Comparison of ENCODE assay signal across 17 cellular contexts in the genomic region with DNA sequence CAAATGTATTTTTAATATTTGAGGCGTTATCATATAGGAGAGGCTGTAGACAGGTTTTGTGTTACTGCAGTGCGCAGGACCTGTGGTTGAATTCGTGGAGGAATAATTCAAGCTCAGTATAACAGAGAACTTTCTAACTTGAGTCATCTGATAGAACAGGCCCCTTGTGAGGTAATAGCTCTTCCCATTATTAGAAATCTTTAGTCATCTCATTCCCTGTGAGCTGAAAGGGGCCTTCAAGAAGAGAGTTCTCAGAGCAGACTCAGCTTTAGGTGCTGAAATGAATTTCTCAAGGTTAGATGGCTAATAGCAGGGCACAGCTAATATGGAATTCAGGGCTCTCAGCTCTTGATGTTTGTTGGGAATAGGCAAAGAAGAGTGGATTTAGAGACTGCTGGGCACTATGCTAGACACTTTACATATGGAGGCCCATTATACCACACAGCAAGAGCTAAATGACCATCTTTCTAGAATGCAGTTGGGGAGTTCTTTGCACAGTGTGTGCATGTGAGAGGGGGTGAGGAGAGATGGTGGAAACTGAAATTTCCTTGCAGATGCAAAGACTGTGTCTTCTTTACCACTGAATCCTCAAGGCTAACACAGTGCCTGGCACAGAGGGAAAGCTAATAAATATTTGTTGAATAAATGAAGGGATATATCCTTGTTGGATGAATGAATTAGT.
A peak's percentile ranks its signal among the peaks of the same experiment; 100 is the strongest.
DNase-seq lines count a peak whose midpoint lies in the region; ATAC-seq and TF ChIP-seq lines count a peak whose summit lies in the region.
"Had no signal": no experiment of that assay in that cellular context is flagged by ENCODE, and none has a peak within 500 bp of the region (broad histone marks: within the 10 kb centered on the region; RNA-seq: fewer than 3 reads in every experiment).

No MANE protein-coding gene starts in this region.

- no peaks in the 10 kb centered on the region for H3K27me3 Mint-ChIP-seq in stimulated activated naive B cell treated with anti-CD40 and anti-IgM and Interleukin-4, amounts not matched to agents 10 μg/mL and 1 μg/mL and 100 μg/mL, for 72 hours
- H3K27me3 Mint-ChIP-seq in CD4-positive, alpha-beta memory T cell = no peaks in the 10 kb centered on the region

- H3K36me3 Mint-ChIP-seq in stimulated activated naive B cell treated with anti-CD40 and anti-IgM and Interleukin-4, amounts not matched to agents 10 μg/mL and 1 μg/mL and 100 μg/mL, for 72 hours = peaks cover 4 to 8% of the 10 kb centered on the region in 2 donors
- H3K36me3 Mint-ChIP-seq in CD4-positive, alpha-beta memory T cell = peaks cover 29 to 30% of the 10 kb centered on the region in 2 donors

- H3K9me3 ChIP-seq in CD4-positive, alpha-beta memory T cell (ENCODE audit: control insufficient read depth in 1 of 2, low read length in 2 of 2) = no peaks in the 10 kb centered on the region
- H3K9me3 ChIP-seq: adrenal gland, vagina had no signal

- no peaks in the 10 kb centered on the region for H3K4me1 Mint-ChIP-seq in stimulated activated naive B cell treated with anti-CD40 and anti-IgM and Interleukin-4, amounts not matched to agents 10 μg/mL and 1 μg/mL and 100 μg/mL, for 72 hours
- H3K4me1 Mint-ChIP-seq in CD4-positive, alpha-beta memory T cell = peaks cover 4 to 7% (median 6%) of the 10 kb centered on the region in 4 donors
- H3K4me1 Mint-ChIP-seq: CD14-positive monocyte had no signal

- no peaks in the 10 kb centered on the region for H3K36me3 ChIP-seq in CD4-positive, alpha-beta memory T cell (ENCODE audit: insufficient read depth, low read length)
- H3K36me3 ChIP-seq: adrenal gland, vagina had no signal

- no peak overlapping the region for H3K27ac ChIP-seq in CD4-positive, alpha-beta memory T cell (ENCODE audit: low read depth, low read length)
- H3K27ac ChIP-seq: adrenal gland, KMS-11, vagina had no signal

- intact Hi-C loops in CD4-positive, alpha-beta memory T cell (cut with micrococcal nuclease) = no loop called here

- peak; percentile 66 for DNase-seq in choroid plexus epithelial cell (ENCODE audit: low read depth)
- DNase-seq in stimulated activated naive B cell treated with anti-CD40 and anti-IgM and Interleukin-4, amounts not matched to agents 10 μg/mL and 1 μg/mL and 100 μg/mL, for 72 hours = no peak
- DNase-seq in iPS-NIHi11 (ENCODE audit: low spot score) = no peak
- DNase-seq in activated CD8-positive, alpha-beta memory T cell treated with anti-CD3 and anti-CD28 coated beads, Interleukin-2, amount 50 U/mL, for 48 hours = no peak
- no peak for DNase-seq in CD4-positive, alpha-beta memory T cell
- DNase-seq: activated T-cell treated with anti-CD3 and anti-CD28 coated beads, Interleukin-2, amount 50 U/mL, for 1 hour; adrenal gland; dermis blood vessel endothelial cell; GF-D8; NCI-H1436 treated with DMSO at 0.1 percent for 48 hours; NCI-H526 treated with DMSO at 0.1 percent for 48 hours had no signal

- no peak overlapping the region for H3K4me3 Mint-ChIP-seq in stimulated activated naive B cell treated with anti-CD40 and anti-IgM and Interleukin-4, amounts not matched to agents 10 μg/mL and 1 μg/mL and 100 μg/mL, for 72 hours
- no peak overlapping the region for H3K4me3 Mint-ChIP-seq in CD4-positive, alpha-beta memory T cell
- H3K4me3 Mint-ChIP-seq: CD14-positive monocyte had no signal

- POLR2A ChIA-PET in CD4-positive, alpha-beta memory T cell (lab: Charles Lee; ENCODE audit: partially characterized antibody) = no interaction called here

- ATAC-seq in GM19463 (IDR thresholded peaks at IDR 0.05; ENCODE audit: unreplicated experiment) (peak; percentile 36), HG03378 (IDR thresholded peaks at IDR 0.05; ENCODE audit: unreplicated experiment) (peak; percentile 44)
- peak in 1 of 2 donors; percentile 27 for ATAC-seq in stimulated activated naive B cell treated with anti-CD40 and anti-IgM and Interleukin-4, amounts not matched to agents 10 μg/mL and 1 μg/mL and 100 μg/mL, for 72 hours (replicated peaks)
- ATAC-seq: Panc1 had no signal

- CTCF ChIA-PET in CD4-positive, alpha-beta memory T cell (lab: Charles Lee; ENCODE audit: partially characterized antibody) = interaction anchor here (1.2 kb wide), 1 partner anchor 470 kb away, joined by 3 read pairs; no protein-coding TSS in a partner anchor

- no peak for TF ChIP-seq CTCF in choroid plexus epithelial cell (conservative IDR thresholded peaks at IDR 0.05; ENCODE audit: low read depth, low read length)

- peak overlapping the region; percentile 51 for H3K27ac Mint-ChIP-seq in stimulated activated naive B cell treated with anti-CD40 and anti-IgM and Interleukin-4, amounts not matched to agents 10 μg/mL and 1 μg/mL and 100 μg/mL, for 72 hours
- no peak overlapping the region for H3K27ac Mint-ChIP-seq in CD4-positive, alpha-beta memory T cell
- H3K27ac Mint-ChIP-seq: CD14-positive monocyte had no signal

- no peaks in the 10 kb centered on the region for H3K27me3 ChIP-seq in CD4-positive, alpha-beta memory T cell (ENCODE audit: insufficient read depth, low read length)
- H3K27me3 ChIP-seq: adrenal gland, vagina had no signal

- H3K4me1 ChIP-seq in CD4-positive, alpha-beta memory T cell (ENCODE audit: insufficient read depth, low read length) = no peaks in the 10 kb centered on the region
- H3K4me1 ChIP-seq: vagina had no signal

- H3K9me3 Mint-ChIP-seq in stimulated activated naive B cell treated with anti-CD40 and anti-IgM and Interleukin-4, amounts not matched to agents 10 μg/mL and 1 μg/mL and 100 μg/mL, for 72 hours = peaks cover 0 to 2% of the 10 kb centered on the region in 2 donors
- peaks cover 0 to 5% (median 3%) of the 10 kb centered on the region in 8 donors for H3K9me3 Mint-ChIP-seq in CD4-positive, alpha-beta memory T cell

- no peak overlapping the region for H3K4me3 ChIP-seq in choroid plexus epithelial cell (ENCODE audit: low read depth, low read length)
- no peak overlapping the region for H3K4me3 ChIP-seq in CD4-positive, alpha-beta memory T cell (ENCODE audit: low read length in 2 of 2)
- H3K4me3 ChIP-seq: adrenal gland, vagina had no signal
